Comparison of ENCODE assay signal across 29 cellular contexts in the genomic region with DNA sequence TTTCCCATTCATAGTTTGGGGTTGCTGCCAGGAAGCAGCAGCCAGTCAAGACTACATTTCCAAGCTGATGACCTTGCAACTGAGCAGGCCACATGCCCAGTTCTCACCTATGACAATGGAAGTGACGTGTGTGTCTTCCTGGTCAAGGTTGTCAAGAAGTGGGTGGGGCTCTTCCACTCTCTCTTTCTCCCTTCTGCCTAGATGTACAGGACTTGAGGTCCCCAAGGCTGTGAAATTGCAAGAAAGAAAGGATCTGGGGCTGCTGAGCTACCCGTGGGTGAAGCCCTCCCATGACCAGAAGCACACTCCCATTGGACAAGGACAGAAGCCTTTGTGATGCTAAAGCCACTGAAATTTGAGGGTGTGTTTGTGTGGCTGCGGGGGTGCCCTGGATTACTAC.
"Had no signal": no experiment of that assay in that cellular context is flagged by ENCODE, and none has a peak within 500 bp of the region (broad histone marks: within the 10 kb centered on the region; RNA-seq: fewer than 3 reads in every experiment).

No MANE protein-coding gene starts in this region.

- DNase-seq: stimulated activated CD4-positive, alpha-beta T cell treated with anti-CD3 and anti-CD28 coated beads, Interleukin-2, amount 100 ng/mL, for 48 hours; stimulated activated CD4-positive, alpha-beta T cell treated with anti-CD3 and anti-CD28 coated beads, Interleukin-4, amount 100 ng/mL, for 1 hour; stimulated activated CD4-positive, alpha-beta T cell treated with anti-CD3 and anti-CD28 coated beads, Interleukin-4, amount 100 ng/mL, for 24 hours; stimulated activated CD4-positive, alpha-beta T cell treated with anti-CD3 and anti-CD28 coated beads, Interleukin-4, amount 100 ng/mL, for 4 hours; stimulated activated CD8-positive, alpha-beta memory T cell treated with anti-CD3 and anti-CD28 coated beads, Interleukin-4, amount 100 ng/mL, for 48 hours; stimulated activated naive B cell treated with anti-CD40 and anti-IgM and Interleukin-4, amounts not matched to agents 10 μg/mL and 1 μg/mL and 100 μg/mL, for 72 hours; stimulated activated naive CD4-positive, alpha-beta T cell; stimulated activated naive CD4-positive, alpha-beta T cell treated with Interleukin-2 at 50 U/mL for 16 hours; stimulated activated naive CD8-positive, alpha-beta T cell treated with anti-CD3 and anti-CD28 coated beads, Interleukin-15, amount 100 ng/mL, for 72 hours; stimulated activated naive CD8-positive, alpha-beta T cell treated with anti-CD3 and anti-CD28 coated beads, Interleukin-15, Interleukin-2, amounts not matched to agents 100 U/mL and 50 U/mL, for 24 hours; stomach; substantia nigra; testis; thyroid gland; tibial artery; transverse colon; trophoblast cell; upper lobe of left lung; upper lobe of right lung; uterus had no signal

- H3K4me1 ChIP-seq: stomach, suprapubic skin, testis, thyroid gland, tibial artery, tibial nerve, transverse colon, upper lobe of left lung, upper lobe of right lung, uterus, vagina had no signal

- H3K4me3 Mint-ChIP-seq: stimulated activated effector memory CD8-positive, alpha-beta T cell treated with anti-CD3 and anti-CD28 coated beads, Interleukin-12 subunit alpha, Interleukin-12 subunit beta, amount 100 ng/mL, for 72 hours; stimulated activated memory B cell treated with anti-CD40 and anti-IgM and Interleukin-4, amounts not matched to agents 10 μg/mL and 1 μg/mL and 100 μg/mL, for 72 hours; stimulated activated naive B cell treated with anti-CD40 and anti-IgM and Interleukin-4, amounts not matched to agents 10 μg/mL and 1 μg/mL and 100 μg/mL, for 72 hours; stimulated activated naive CD8-positive, alpha-beta T cell treated with anti-CD3 and anti-CD28 coated beads, Interleukin-15, amount 100 ng/mL, for 72 hours; stimulated activated naive CD8-positive, alpha-beta T cell treated with anti-CD3 and anti-CD28 coated beads, Interleukin-15, Interleukin-2, amounts not matched to agents 100 ng/mL and 50 ng/mL, for 24 hours; type B pancreatic cell had no signal

- H3K9me3 Mint-ChIP-seq: stimulated activated effector memory CD8-positive, alpha-beta T cell treated with anti-CD3 and anti-CD28 coated beads, Interleukin-12 subunit alpha, Interleukin-12 subunit beta, amount 100 ng/mL, for 72 hours; stimulated activated memory B cell treated with anti-CD40 and anti-IgM and Interleukin-4, amounts not matched to agents 10 μg/mL and 1 μg/mL and 100 μg/mL, for 72 hours; stimulated activated naive CD8-positive, alpha-beta T cell treated with anti-CD3 and anti-CD28 coated beads, Interleukin-15, amount 100 ng/mL, for 72 hours; stimulated activated naive CD8-positive, alpha-beta T cell treated with anti-CD3 and anti-CD28 coated beads, Interleukin-15, Interleukin-2, amounts not matched to agents 100 ng/mL and 50 ng/mL, for 24 hours; type B pancreatic cell had no signal

- H3K4me3 ChIP-seq: stomach, suprapubic skin, testis, thoracic aorta, thyroid gland, tibial artery, tibial nerve, transverse colon, upper lobe of left lung, upper lobe of right lung, uterus, vagina had no signal

- H3K27ac ChIP-seq: stomach, suprapubic skin, testis, thoracic aorta, thyroid gland, tibial artery, tibial nerve, transverse colon, upper lobe of left lung, upper lobe of right lung, uterus, vagina had no signal

- H3K4me1 Mint-ChIP-seq: stimulated activated effector memory CD8-positive, alpha-beta T cell treated with anti-CD3 and anti-CD28 coated beads, Interleukin-12 subunit alpha, Interleukin-12 subunit beta, amount 100 ng/mL, for 72 hours; stimulated activated memory B cell treated with anti-CD40 and anti-IgM and Interleukin-4, amounts not matched to agents 10 μg/mL and 1 μg/mL and 100 μg/mL, for 72 hours; stimulated activated naive B cell treated with anti-CD40 and anti-IgM and Interleukin-4, amounts not matched to agents 10 μg/mL and 1 μg/mL and 100 μg/mL, for 72 hours; stimulated activated naive CD8-positive, alpha-beta T cell treated with anti-CD3 and anti-CD28 coated beads, Interleukin-15, amount 100 ng/mL, for 72 hours had no signal

- H3K36me3 ChIP-seq: stomach, suprapubic skin, thoracic aorta, thyroid gland, tibial artery, tibial nerve, transverse colon, upper lobe of left lung, upper lobe of right lung, uterus, vagina had no signal

- H3K27me3 ChIP-seq: testis, thyroid gland, tibial artery, tibial nerve, transverse colon, upper lobe of left lung, uterus, vagina had no signal

- ATAC-seq: stimulated activated effector memory CD8-positive, alpha-beta T cell treated with anti-CD3 and anti-CD28 coated beads, Interleukin-12 subunit alpha, Interleukin-12 subunit beta, amount 100 ng/mL, for 72 hours; stimulated activated memory B cell treated with anti-CD40 and anti-IgM and Interleukin-4, amounts not matched to agents 10 μg/mL and 1 μg/mL and 100 μg/mL, for 72 hours; stimulated activated naive B cell treated with anti-CD40 and anti-IgM and Interleukin-4, amounts not matched to agents 10 μg/mL and 1 μg/mL and 100 μg/mL, for 72 hours; stimulated activated naive CD8-positive, alpha-beta T cell treated with anti-CD3 and anti-CD28 coated beads, Interleukin-15, amount 100 ng/mL, for 72 hours; stimulated activated naive CD8-positive, alpha-beta T cell treated with anti-CD3 and anti-CD28 coated beads, Interleukin-15, Interleukin-2, amounts not matched to agents 100 U/mL and 50 U/mL, for 24 hours; upper lobe of right lung had no signal

- H3K36me3 Mint-ChIP-seq: stimulated activated effector memory CD8-positive, alpha-beta T cell treated with anti-CD3 and anti-CD28 coated beads, Interleukin-12 subunit alpha, Interleukin-12 subunit beta, amount 100 ng/mL, for 72 hours; stimulated activated memory B cell treated with anti-CD40 and anti-IgM and Interleukin-4, amounts not matched to agents 10 μg/mL and 1 μg/mL and 100 μg/mL, for 72 hours; stimulated activated naive B cell treated with anti-CD40 and anti-IgM and Interleukin-4, amounts not matched to agents 10 μg/mL and 1 μg/mL and 100 μg/mL, for 72 hours; type B pancreatic cell had no signal

- H3K27ac Mint-ChIP-seq: stimulated activated effector memory CD8-positive, alpha-beta T cell treated with anti-CD3 and anti-CD28 coated beads, Interleukin-12 subunit alpha, Interleukin-12 subunit beta, amount 100 ng/mL, for 72 hours; stimulated activated memory B cell treated with anti-CD40 and anti-IgM and Interleukin-4, amounts not matched to agents 10 μg/mL and 1 μg/mL and 100 μg/mL, for 72 hours; stimulated activated naive B cell treated with anti-CD40 and anti-IgM and Interleukin-4, amounts not matched to agents 10 μg/mL and 1 μg/mL and 100 μg/mL, for 72 hours; stimulated activated naive CD8-positive, alpha-beta T cell treated with anti-CD3 and anti-CD28 coated beads, Interleukin-15, amount 100 ng/mL, for 72 hours; stimulated activated naive CD8-positive, alpha-beta T cell treated with anti-CD3 and anti-CD28 coated beads, Interleukin-15, Interleukin-2, amounts not matched to agents 100 ng/mL and 50 ng/mL, for 24 hours; type B pancreatic cell had no signal

- FAIRE-seq: urothelium cell line had no signal

- H3K9me3 ChIP-seq: stomach, suprapubic skin, testis, thoracic aorta, thyroid gland, tibial artery, tibial nerve, transverse colon, upper lobe of left lung, upper lobe of right lung, uterus, vagina had no signal
